8 cellular contexts compared by ENCODE assay signal in the genomic region with DNA sequence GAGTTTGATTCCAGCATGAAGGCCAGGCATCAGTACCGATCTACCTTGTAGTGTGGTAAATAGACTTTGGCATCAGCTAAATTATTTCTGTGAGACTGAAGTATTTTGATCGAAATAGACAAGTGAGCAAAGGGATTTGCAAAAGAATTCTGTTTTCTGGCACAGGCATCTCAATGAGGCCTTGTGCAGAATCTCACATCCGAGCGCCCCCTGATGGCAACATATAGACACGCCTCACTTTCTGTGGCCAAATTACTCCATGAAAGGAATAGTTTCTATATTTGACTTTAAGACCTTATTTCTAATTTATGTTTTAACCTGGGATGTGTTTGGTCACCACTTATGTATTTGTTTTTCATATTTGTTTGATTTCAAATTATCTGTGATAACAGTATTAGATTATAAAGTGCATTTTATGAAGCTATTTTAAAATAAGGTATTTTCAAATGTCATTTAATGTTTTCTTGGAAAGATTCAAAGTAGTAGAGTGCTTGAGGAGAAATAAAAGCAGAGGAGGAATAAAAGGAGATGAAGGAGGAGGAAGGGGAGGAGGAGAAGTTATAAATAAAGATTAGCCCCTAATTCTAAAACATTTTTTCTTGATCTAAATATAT.
DNase-seq lines count a peak whose midpoint lies in the region; ATAC-seq and TF ChIP-seq lines count a peak whose summit lies in the region.

No MANE protein-coding gene starts in this region.

- no peak overlapping the region for H3K27ac Mint-ChIP-seq in natural killer cell
- H3K27ac Mint-ChIP-seq in natural killer cell treated with Interleukin-12 subunit alpha and Interleukin-12 subunit beta and Interleukin-15 and Interleukin-18, amount 100 ng/mL, for 72 hours, result no peak overlapping the region
- H3K27ac Mint-ChIP-seq in mesothelial cell of epicardium, result no peak overlapping the region

- H3K4me1 Mint-ChIP-seq in natural killer cell (no peaks in the 10 kb centered on the region), mesothelial cell of epicardium (no peaks in the 10 kb centered on the region)
- H3K4me1 Mint-ChIP-seq in natural killer cell treated with Interleukin-12 subunit alpha and Interleukin-12 subunit beta and Interleukin-15 and Interleukin-18, amount 100 ng/mL, for 72 hours (ENCODE audit: low read depth in 2 of 2), result no peaks in the 10 kb centered on the region

- H3K27me3 ChIP-seq in body of pancreas, result no peaks in the 10 kb centered on the region
- no peaks in the 10 kb centered on the region for H3K27me3 ChIP-seq in esophagus squamous epithelium

- H3K27ac ChIP-seq in body of pancreas (no peak overlapping the region), esophagus squamous epithelium (no peak overlapping the region)

- H3K4me3 ChIP-seq in body of pancreas (no peak overlapping the region), esophagus squamous epithelium (no peak overlapping the region)

- H3K36me3 ChIP-seq in body of pancreas (replicated peaks in 1 of 2; ENCODE audit: insufficient read depth in 1 of 2, low read depth in 2 of 2) (no peaks in the 10 kb centered on the region), esophagus squamous epithelium (no peaks in the 10 kb centered on the region)

- H3K4me3 Mint-ChIP-seq in natural killer cell, result no peak overlapping the region
- no peak overlapping the region for H3K4me3 Mint-ChIP-seq in natural killer cell treated with Interleukin-12 subunit alpha and Interleukin-12 subunit beta and Interleukin-15 and Interleukin-18, amount 100 ng/mL, for 72 hours
- H3K4me3 Mint-ChIP-seq in mesothelial cell of epicardium, result no peak overlapping the region

- H3K36me3 Mint-ChIP-seq in natural killer cell (no peaks in the 10 kb centered on the region), mesothelial cell of epicardium (no peaks in the 10 kb centered on the region)
- no peaks in the 10 kb centered on the region for H3K36me3 Mint-ChIP-seq in natural killer cell treated with Interleukin-12 subunit alpha and Interleukin-12 subunit beta and Interleukin-15 and Interleukin-18, amount 100 ng/mL, for 72 hours

- DNase-seq in natural killer cell (no peak), NCI-H146 (lab: John Stamatoyannopoulos, UW) (peak; percentile 54), body of pancreas (peak; percentile 34 to 65 (median 35)), mesothelial cell of epicardium (ENCODE audit: low spot score in 2 of 2, unreplicated experiment in 2 of 2) (peak; percentile 25 to 58), esophagus squamous epithelium (lab: John Stamatoyannopoulos, UW) (no peak), MV-4-11 (lab: John Stamatoyannopoulos, UW) (no peak)
- no peak for DNase-seq in natural killer cell treated with Interleukin-12 subunit alpha and Interleukin-12 subunit beta and Interleukin-15 and Interleukin-18, amount 100 ng/mL, for 72 hours (ENCODE audit: low spot score)
- DNase-seq in activated T-cell treated with anti-CD3 and anti-CD28 coated beads, Interleukin-2, amount 50 U/mL, for 1 hour, result no peak

- intact Hi-C loops in natural killer cell (cut with micrococcal nuclease) (no loop called here), body of pancreas (cut with DNase I) (no loop called here), esophagus squamous epithelium (cut with DNase I) (no loop called here)

- H3K27me3 Mint-ChIP-seq in natural killer cell (ENCODE audit: low read depth in 2 of 2) (no peaks in the 10 kb centered on the region), mesothelial cell of epicardium (ENCODE audit: low read depth) (peaks cover 47% of the 10 kb centered on the region)
- no peaks in the 10 kb centered on the region for H3K27me3 Mint-ChIP-seq in natural killer cell treated with Interleukin-12 subunit alpha and Interleukin-12 subunit beta and Interleukin-15 and Interleukin-18, amount 100 ng/mL, for 72 hours

- ATAC-seq in natural killer cell (no peak), body of pancreas (no peak)
- ATAC-seq in natural killer cell treated with Interleukin-12 subunit alpha and Interleukin-12 subunit beta and Interleukin-15 and Interleukin-18, amount 100 ng/mL, for 72 hours, result no peak

- TF ChIP-seq CTCF in natural killer cell (IDR thresholded peaks at IDR 0.05) (peak; percentile 11), body of pancreas (IDR thresholded peaks at IDR 0.05) (peak in 6 of 7 experiments; percentile 31 to 53 (median 36)), mesothelial cell of epicardium (IDR thresholded peaks at IDR 0.05; ENCODE audit: unreplicated experiment) (peak; percentile 60), esophagus squamous epithelium (IDR thresholded peaks at IDR 0.05) (peak in 1 of 6 experiments; percentile 21)

- TF ChIP-seq POLR2A in body of pancreas (IDR thresholded peaks at IDR 0.05), result no peak
- no peak for TF ChIP-seq POLR2A in esophagus squamous epithelium (IDR thresholded peaks at IDR 0.05)

- H3K9me3 Mint-ChIP-seq in natural killer cell (peaks cover 5 to 10% of the 10 kb centered on the region in 2 donors), mesothelial cell of epicardium (no peaks in the 10 kb centered on the region)
- peaks cover 11% of the 10 kb centered on the region for H3K9me3 Mint-ChIP-seq in natural killer cell treated with Interleukin-12 subunit alpha and Interleukin-12 subunit beta and Interleukin-15 and Interleukin-18, amount 100 ng/mL, for 72 hours

- H3K9me3 ChIP-seq in body of pancreas (no peaks in the 10 kb centered on the region), esophagus squamous epithelium (no peaks in the 10 kb centered on the region)

- H3K4me1 ChIP-seq in body of pancreas, result no peaks in the 10 kb centered on the region
- no peaks in the 10 kb centered on the region for H3K4me1 ChIP-seq in esophagus squamous epithelium

- WGBS in body of pancreas, 2 donors, result 10 to 13% methylated on average over 5 of the region's 5 CpGs
- 3 to 15% methylated on average over 5 of the region's 5 CpGs for WGBS in esophagus squamous epithelium, 2 donors

Comparison
In these comparisons a context has a peak if more than half of its experiments do, and no peak if none do; other contexts are left out.
1. DNase-seq: peak in NCI-H146 (single experiment), body of pancreas (4 of 4) and mesothelial cell of epicardium (2 of 2); none in natural killer cell (single experiment), natural killer cell treated with Interleukin-12 subunit alpha and Interleukin-12 subunit beta and Interleukin-15 and Interleukin-18, amount 100 ng/mL, for 72 hours (single experiment), esophagus squamous epithelium (single experiment), MV-4-11 (single experiment) and activated T-cell treated with anti-CD3 and anti-CD28 coated beads, Interleukin-2, amount 50 U/mL, for 1 hour (single experiment).